ENCODE assay signal across 17 cellular contexts in genomic region chr4:25081866-25082471, GRCh38. TPM values are rescaled to one million over a fixed set of nuclear protein-coding genes. Genes with fewer than 3 reads are reported as not detected.
"Had no signal": no experiment of that assay in that cellular context is flagged by ENCODE, and none has a peak within 500 bp of the region (broad histone marks: within the 10 kb centered on the region; RNA-seq: fewer than 3 reads in every experiment).

No MANE protein-coding gene starts in this region.

- DNase-seq: activated CD4-positive, alpha-beta T cell treated with anti-CD3 and anti-CD28 coated beads, Interleukin-2, amount 50 U/mL, for 1 hour; activated gamma-delta T cell; adrenal gland; foreskin melanocyte; glutamatergic neuron; kidney glomerular epithelial cell; mesenchymal stem cell; naive thymus-derived CD8-positive, alpha-beta T cell; stimulated activated CD4-positive, alpha-beta T cell treated with anti-CD3 and anti-CD28 coated beads, Interleukin-4, amount 100 ng/mL, for 4 hours; T1000; testis; upper lobe of left lung had no signal

- H3K36me3 ChIP-seq: adrenal gland, spleen, upper lobe of left lung had no signal

- H3K36me3 Mint-ChIP-seq: activated naive CD4-positive, alpha-beta T cell treated with anti-CD3 and anti-CD28 coated beads, Interleukin-2, amount 50 U/mL, for 72 hours; naive thymus-derived CD8-positive, alpha-beta T cell; stimulated activated memory B cell treated with anti-CD40 and anti-IgM and Interleukin-4, amounts not matched to agents 10 μg/mL and 1 μg/mL and 100 μg/mL, for 72 hours had no signal

- H3K9me3 ChIP-seq: adrenal gland, spleen, testis, upper lobe of left lung had no signal

- H3K4me1 Mint-ChIP-seq: naive thymus-derived CD8-positive, alpha-beta T cell; stimulated activated memory B cell treated with anti-CD40 and anti-IgM and Interleukin-4, amounts not matched to agents 10 μg/mL and 1 μg/mL and 100 μg/mL, for 72 hours had no signal

- H3K4me3 ChIP-seq: adrenal gland, spleen, testis, upper lobe of left lung had no signal

- H3K4me3 Mint-ChIP-seq: naive thymus-derived CD8-positive, alpha-beta T cell; stimulated activated memory B cell treated with anti-CD40 and anti-IgM and Interleukin-4, amounts not matched to agents 10 μg/mL and 1 μg/mL and 100 μg/mL, for 72 hours had no signal

- H3K27me3 ChIP-seq: adrenal gland, testis, upper lobe of left lung had no signal

- H3K27ac ChIP-seq: adrenal gland, spleen, testis, upper lobe of left lung had no signal

- H3K9me3 Mint-ChIP-seq: activated naive CD4-positive, alpha-beta T cell treated with anti-CD3 and anti-CD28 coated beads, Interleukin-2, amount 50 U/mL, for 72 hours; naive thymus-derived CD8-positive, alpha-beta T cell; stimulated activated memory B cell treated with anti-CD40 and anti-IgM and Interleukin-4, amounts not matched to agents 10 μg/mL and 1 μg/mL and 100 μg/mL, for 72 hours had no signal

- H3K4me1 ChIP-seq: adrenal gland, spleen, upper lobe of left lung had no signal

- H3K27ac Mint-ChIP-seq: activated naive CD4-positive, alpha-beta T cell treated with anti-CD3 and anti-CD28 coated beads, Interleukin-2, amount 50 U/mL, for 72 hours; naive thymus-derived CD8-positive, alpha-beta T cell; stimulated activated memory B cell treated with anti-CD40 and anti-IgM and Interleukin-4, amounts not matched to agents 10 μg/mL and 1 μg/mL and 100 μg/mL, for 72 hours had no signal

RNA-seq across cellular contexts. Expression of gene LGI2, which starts 51.2 kb away (rescaled TPM):
- total RNA-seq: activated naive CD4-positive, alpha-beta T cell treated with anti-CD3 and anti-CD28 coated beads, Interleukin-2, amount 50 U/mL, for 72 hours; dermis microvascular lymphatic vessel endothelial cell; naive thymus-derived CD8-positive, alpha-beta T cell; T-helper 1 cell treated with Interleukin-12 subunit alpha and Interleukin-12 subunit beta and Interleukin-4 antibody, amounts not matched to agents 30 ng/mL and 1 ng/mL, for 36 hours had no signal
- polyA plus RNA-seq: naive thymus-derived CD8-positive, alpha-beta T cell had no signal
